Comparison of ENCODE assay signal across 1 cellular context in the genomic region with DNA sequence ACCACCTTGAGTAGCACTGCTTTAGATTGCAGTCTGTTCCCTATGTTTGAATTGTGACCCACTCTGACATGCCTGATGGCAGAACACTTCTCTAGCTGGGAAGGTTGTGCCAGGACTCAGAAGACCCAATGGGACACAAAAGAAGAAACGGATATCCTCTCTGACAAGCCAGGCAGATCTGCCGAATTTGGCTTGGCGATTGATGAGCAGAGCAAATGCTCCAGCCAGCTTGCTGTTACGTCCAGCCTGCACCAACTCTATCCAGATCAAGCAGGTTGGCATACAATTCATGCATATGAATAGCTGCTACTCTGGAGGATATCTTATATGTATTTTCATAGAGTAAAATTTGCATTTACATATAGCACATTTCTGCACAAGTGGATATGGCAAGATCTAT.
TF ChIP-seq lines count a peak whose summit lies in the region.

No MANE protein-coding gene starts in this region.

TF ChIP-seq in SK-N-SH treated with all-trans-retinoic acid at 6 μM for 48 hours, 23 proteins besides CTCF, POLR2A, EP300 and RAD21:
- TF ChIP-seq ISL1 (CRISPR knock-in tag; IDR thresholded peaks at IDR 0.05), result no peak
- TF ChIP-seq GLIS3 (CRISPR knock-in tag; IDR thresholded peaks at IDR 0.05), result no peak
- no peak for TF ChIP-seq SNAI2 (CRISPR knock-in tag; IDR thresholded peaks at IDR 0.05)
- no peak for TF ChIP-seq ARNTL (CRISPR knock-in tag; IDR thresholded peaks at IDR 0.05; ENCODE audit: borderline replicate concordance, low read depth)
- no peak for TF ChIP-seq OSR1 (CRISPR knock-in tag; IDR thresholded peaks at IDR 0.05)
- no peak for TF ChIP-seq PPARA (CRISPR knock-in tag; IDR thresholded peaks at IDR 0.05; ENCODE audit: borderline replicate concordance)
- TF ChIP-seq TOX (CRISPR knock-in tag; IDR thresholded peaks at IDR 0.05; ENCODE audit: borderline replicate concordance), result no peak
TF ChIP-seq in SK-N-SH treated with all-trans-retinoic acid at 6 μM for 48 hours: peak in this region for 0.
